27 cellular contexts compared by ENCODE assay signal in genomic region chr7:130529417-130529816, GRCh38.
"Had no signal": no experiment of that assay in that cellular context is flagged by ENCODE, and none has a peak within 500 bp of the region (broad histone marks: within the 10 kb centered on the region; RNA-seq: fewer than 3 reads in every experiment).

No MANE protein-coding gene starts in this region.

- H3K4me2 ChIP-seq: KMS-11, SK-N-SH had no signal

- H3K4me3 ChIP-seq: body of pancreas, SJSA1 had no signal

- H3K27me3 ChIP-seq: body of pancreas, SJSA1 had no signal

- H3K9ac ChIP-seq: KMS-11, SK-N-SH had no signal

- H3K27ac ChIP-seq: body of pancreas, KMS-11, SJSA1 had no signal

- H3K36me3 ChIP-seq: SJSA1 had no signal

- H3K4me1 ChIP-seq: body of pancreas, SJSA1 had no signal

- H3K9me3 ChIP-seq: body of pancreas, SJSA1, SK-N-SH had no signal

- ATAC-seq: activated naive CD4-positive, alpha-beta T cell treated with anti-CD3 and anti-CD28 coated beads, Interleukin-2, amount 50 U/mL, for 72 hours; activated T-cell treated with anti-CD3 and anti-CD28 coated beads, Interleukin-2, amount 50 U/mL, for 4 hours; body of pancreas; Panc1 had no signal

- DNase-seq: activated CD4-positive, alpha-beta T cell treated with anti-CD3 and anti-CD28 coated beads, Interleukin-2, amount 10 ng/mL, durations not matched to agents 24 days and 14 days; activated CD4-positive, alpha-beta T cell treated with anti-CD3 and anti-CD28 coated beads, Interleukin-2, amount 50 U/mL, for 4 hours; activated CD8-positive, alpha-beta memory T cell treated with anti-CD3 and anti-CD28 coated beads, Interleukin-2, amount 50 U/mL, for 4 hours; activated gamma-delta T cell treated with Interleukin-2 at 50 U/mL for 16 hours; activated naive CD4-positive, alpha-beta T cell treated with anti-CD3 and anti-CD28 coated beads for 36 hours; activated T-cell treated with anti-CD3 and anti-CD28 coated beads for 4 hours; activated T-cell treated with anti-CD3 and anti-CD28 coated beads, Interleukin-2, amount 50 U/mL, for 4 hours; body of pancreas; caudate nucleus; cerebellar nuclear complex; MM.1S; MV-4-11; NCI-H1092; NCI-H1436 treated with DMSO at 0.1 percent for 48 hours; NCI-H1694 treated with DMSO at 0.1 percent for 48 hours; NCI-H2029; NCI-H2227 treated with DMSO at 0.1 percent for 48 hours; NCI-H446; NCI-H510A treated with DMSO at 0.1 percent for 48 hours; NCI-H69; RPMI8226; SHP77 treated with DMSO at 0.1 percent for 48 hours; SK-N-SH had no signal
